Comparison of ENCODE assay signal across 20 cellular contexts in genomic region chr20:1920826-1921225, GRCh38. TPM values are rescaled to one million over a fixed set of nuclear protein-coding genes. Genes with fewer than 3 reads are reported as not detected.
DNase-seq lines count a peak whose midpoint lies in the region; ATAC-seq and TF ChIP-seq lines count a peak whose summit lies in the region.
"Had no signal": no experiment of that assay in that cellular context is flagged by ENCODE, and none has a peak within 500 bp of the region (broad histone marks: within the 10 kb centered on the region; RNA-seq: fewer than 3 reads in every experiment).

No MANE protein-coding gene starts in this region.

- no peaks in the 10 kb centered on the region for H3K9me3 ChIP-seq in left ventricle myocardium inferior (replicated peaks)
- H3K9me3 ChIP-seq: BE2C had no signal

- intact Hi-C loops in left ventricle myocardium inferior (cut with micrococcal nuclease), result no loop called here

- peaks cover 3% of the 10 kb centered on the region for H3K27me3 Mint-ChIP-seq in nephron (ENCODE audit: low read depth)

- peaks cover 7% of the 10 kb centered on the region for H3K36me3 Mint-ChIP-seq in nephron (ENCODE audit: low read depth)
- H3K36me3 Mint-ChIP-seq: CD4-positive, CD25-positive, alpha-beta regulatory T cell had no signal

- peaks cover 12% of the 10 kb centered on the region for H3K4me1 ChIP-seq in left ventricle myocardium inferior
- H3K4me1 ChIP-seq: BE2C had no signal

- no peaks in the 10 kb centered on the region for H3K27me3 ChIP-seq in kidney epithelial cell (ENCODE audit: control insufficient read depth, insufficient read depth, low read length)
- H3K27me3 ChIP-seq in left ventricle myocardium inferior (ENCODE audit: low read depth), result no peaks in the 10 kb centered on the region
- H3K27me3 ChIP-seq: BE2C had no signal

- peaks cover 4% of the 10 kb centered on the region for H3K4me1 Mint-ChIP-seq in nephron
- H3K4me1 Mint-ChIP-seq: CD4-positive, CD25-positive, alpha-beta regulatory T cell had no signal

- H3K27ac Mint-ChIP-seq in nephron, result peak overlapping the region; percentile 21 to 84 (median 83)
- H3K27ac Mint-ChIP-seq: CD4-positive, CD25-positive, alpha-beta regulatory T cell had no signal

- peak; percentile 91 for DNase-seq in ACHN
- DNase-seq in kidney epithelial cell (ENCODE audit: low read depth), result peak; percentile 23
- no peak for DNase-seq in left ventricle myocardium inferior
- no peak for DNase-seq in NOMO-1 treated with DMSO at 0.1 percent for 48 hours (lab: John Stamatoyannopoulos, UW; ENCODE audit: unreplicated experiment)
- DNase-seq: 8988T; BE2C; CD4-positive, CD25-positive, alpha-beta regulatory T cell; IMR-90; NCI-H1417 treated with DMSO at 0.1 percent for 48 hours; NCI-H1930; NCI-H226; NCI-H524 treated with DMSO at 0.1 percent for 48 hours; PC-3; SIG-M5 had no signal

- in situ Hi-C loops in ACHN (cut with HindIII; ENCODE audit: low pct_ligation_motif_present, low pct_unique_long_range_greater_than_20kb, low sequenced_read_pairs), result no loop called here

- TF ChIP-seq CTCF in kidney epithelial cell (IDR thresholded peaks at IDR 0.05; ENCODE audit: insufficient read depth, low read length, poor library complexity, severe bottlenecking) (no peak), nephron (IDR thresholded peaks at IDR 0.05; ENCODE audit: unreplicated experiment in 3 of 3) (no peak), left ventricle myocardium inferior (IDR thresholded peaks at IDR 0.05; ENCODE audit: borderline replicate concordance) (no peak)

- ATAC-seq in HG02852 (IDR thresholded peaks at IDR 0.05; ENCODE audit: unreplicated experiment) (no peak), HG02884 (IDR thresholded peaks at IDR 0.05; ENCODE audit: unreplicated experiment) (no peak)
- ATAC-seq: PC-3 had no signal

- no peaks in the 10 kb centered on the region for H3K36me3 ChIP-seq in kidney epithelial cell (ENCODE audit: control insufficient read depth, insufficient read depth, low read length)
- H3K36me3 ChIP-seq in left ventricle myocardium inferior, result peaks cover 19% of the 10 kb centered on the region
- H3K36me3 ChIP-seq: BE2C had no signal

- H3K4me3 ChIP-seq in kidney epithelial cell (ENCODE audit: low read depth, low read length) (no peak overlapping the region), left ventricle myocardium inferior (no peak overlapping the region)

- H3K27ac ChIP-seq in angular gyrus (ENCODE audit: low read depth, low read length) (peak overlapping the region; percentile 62), left ventricle myocardium inferior (replicated peaks) (no peak overlapping the region)
- H3K27ac ChIP-seq: HL-60, RWPE1 had no signal

- H3K4me3 Mint-ChIP-seq in nephron, result no peak overlapping the region
- H3K4me3 Mint-ChIP-seq: CD4-positive, CD25-positive, alpha-beta regulatory T cell had no signal

- H3K9me3 Mint-ChIP-seq in nephron, result no peaks in the 10 kb centered on the region
- H3K9me3 Mint-ChIP-seq: CD4-positive, CD25-positive, alpha-beta regulatory T cell had no signal

RNA-seq across cellular contexts. Expression of gene SIRPA, which starts 25.6 kb away (rescaled TPM):
- total RNA-seq in kidney epithelial cell (40.6 and 50.2 TPM in 2 replicates), left ventricle myocardium inferior (25.5 TPM)
- total RNA-seq: CD4-positive, CD25-positive, alpha-beta regulatory T cell had no signal

Comparison
In these comparisons a context has a peak if more than half of its experiments do, and no peak if none do; other contexts are left out.
1. DNase-seq: peak in ACHN (single experiment) and kidney epithelial cell (single experiment); none in left ventricle myocardium inferior (single experiment) and NOMO-1 treated with DMSO at 0.1 percent for 48 hours (single experiment).